ENCODE assay signal across 15 cellular contexts in the genomic region with DNA sequence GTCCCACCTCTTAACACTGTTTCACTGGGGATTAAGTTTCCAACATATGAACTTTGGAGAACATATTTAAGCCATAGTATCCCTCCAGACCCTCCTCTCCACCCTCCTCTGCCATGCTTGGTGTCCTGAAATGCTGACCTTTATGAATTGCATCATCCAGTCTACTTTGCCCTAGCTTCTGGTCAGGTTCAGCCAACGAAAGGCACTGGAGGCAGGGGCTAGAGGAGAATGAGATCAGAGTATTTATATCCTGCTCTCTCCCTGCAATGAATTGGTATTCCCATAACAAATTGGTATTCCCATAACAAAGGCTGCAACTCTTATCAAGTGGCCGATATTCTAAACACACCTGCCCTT. TPM values are rescaled to one million over a fixed set of nuclear protein-coding genes. Genes with fewer than 3 reads are reported as not detected.
A peak's percentile ranks its signal among the peaks of the same experiment; 100 is the strongest.
DNase-seq lines count a peak whose midpoint lies in the region; ATAC-seq, FAIRE-seq and TF ChIP-seq lines count a peak whose summit lies in the region.
"Had no signal": no experiment of that assay in that cellular context is flagged by ENCODE, and none has a peak within 500 bp of the region (broad histone marks: within the 10 kb centered on the region; RNA-seq: fewer than 3 reads in every experiment).

No MANE protein-coding gene starts in this region.

- FAIRE-seq in H54 (lab: Jason Lieb, UNC), result no peak

- intact Hi-C loops in gastrocnemius medialis (cut with DNase I; ENCODE audit: low total_unique reads), result no loop called here

- no peak for TF ChIP-seq RAD21 in Ishikawa (IDR thresholded peaks at IDR 0.05; ENCODE audit: low read depth)

- no peak overlapping the region for H3K4me3 ChIP-seq in BLaER1
- H3K4me3 ChIP-seq in gastrocnemius medialis, result no peak overlapping the region
- H3K4me3 ChIP-seq: MG63 had no signal

- in situ Hi-C loops in gastrocnemius medialis (cut with MboI; ENCODE audit: low sequenced_read_pairs in 4 of 4), result no loop called here

- H3K4me1 ChIP-seq in BLaER1 (peaks cover 57% of the 10 kb centered on the region), foreskin keratinocyte (peaks cover 16% of the 10 kb centered on the region), gastrocnemius medialis (peaks cover 0 to 5% of the 10 kb centered on the region in 2 donors)

- TF ChIP-seq POLR2A in gastrocnemius medialis (IDR thresholded peaks at IDR 0.05), result no peak
- no peak for TF ChIP-seq POLR2A in H54 (IDR thresholded peaks at IDR 0.05; ENCODE audit: low read depth, low read length)

- H3K4me2 ChIP-seq in BLaER1, result peak overlapping the region; percentile 58

- H4K20me1 ChIP-seq in BLaER1, result no peaks in the 10 kb centered on the region

- DNase-seq in foreskin keratinocyte (no peak), gastrocnemius medialis (no peak), NAMALWA (ENCODE audit: low spot score) (no peak), H54 (ENCODE audit: insufficient read length, low spot score) (no peak), superior temporal gyrus (ENCODE audit: extremely low spot score) (no peak)
- DNase-seq: C1 segment of cervical spinal cord, H7, KG1, MG63, NCI-H1105, NCI-H1930, NCI-H2171 treated with DMSO at 0.1 percent for 48 hours had no signal

- TF ChIP-seq CTCF in foreskin keratinocyte (conservative IDR thresholded peaks at IDR 0.05) (no peak), gastrocnemius medialis (IDR thresholded peaks at IDR 0.05 in 4 of 5, conservative IDR thresholded peaks at IDR 0.05 in 1 of 5) (no peak)

- ATAC-seq in foreskin keratinocyte (no peak), gastrocnemius medialis (no peak), HG03460 (IDR thresholded peaks at IDR 0.05; ENCODE audit: unreplicated experiment) (no peak)

- H3K36me3 ChIP-seq in BLaER1, result no peaks in the 10 kb centered on the region
- no peaks in the 10 kb centered on the region for H3K36me3 ChIP-seq in gastrocnemius medialis
- H3K36me3 ChIP-seq: MG63 had no signal

- TF ChIP-seq EP300 in Ishikawa (IDR thresholded peaks at IDR 0.05; ENCODE audit: borderline replicate concordance), result no peak

- H3K27ac ChIP-seq in BLaER1 (no peak overlapping the region), foreskin keratinocyte (peak overlapping the region; percentile 95), gastrocnemius medialis (peak overlapping the region in 3 of 4 donors; percentile 16 to 51 (median 34))

- H3K9me3 ChIP-seq in BLaER1, result no peaks in the 10 kb centered on the region
- no peaks in the 10 kb centered on the region for H3K9me3 ChIP-seq in gastrocnemius medialis

- no peak overlapping the region for H3K9ac ChIP-seq in BLaER1

- H3K27me3 ChIP-seq in BLaER1 (no peaks in the 10 kb centered on the region), foreskin keratinocyte (no peaks in the 10 kb centered on the region), gastrocnemius medialis (no peaks in the 10 kb centered on the region)
- H3K27me3 ChIP-seq: MG63 had no signal

TF ChIP-seq in Ishikawa, 13 proteins besides CTCF, POLR2A, EP300 and RAD21:
- TF ChIP-seq MAX (IDR thresholded peaks at IDR 0.05) (no peak), CEBPB (IDR thresholded peaks at IDR 0.05) (peak; percentile 65; the same call in 1 of the 2 replicates)

RNA-seq across cellular contexts. Expression of gene ST3GAL5, which starts 25.7 kb away (rescaled TPM):
- total RNA-seq in foreskin keratinocyte, result 30.1 and 36.1 TPM in 2 replicates
- polyA plus RNA-seq in foreskin keratinocyte, result 19.8 and 21.8 TPM in 2 replicates
- total RNA-seq in gastrocnemius medialis, result 10 to 100 TPM; 12.6 to 26.0 (median 21.8) TPM
